21 cellular contexts compared by ENCODE assay signal in genomic region chr22:34255042-34255441, GRCh38.
DNase-seq lines count a peak whose midpoint lies in the region; ATAC-seq and TF ChIP-seq lines count a peak whose summit lies in the region.
"Had no signal": no experiment of that assay in that cellular context is flagged by ENCODE, and none has a peak within 500 bp of the region (broad histone marks: within the 10 kb centered on the region; RNA-seq: fewer than 3 reads in every experiment).

No MANE protein-coding gene starts in this region.

- H3K4me3 ChIP-seq in right cardiac atrium (ENCODE audit: low read length) (no peak overlapping the region), heart right ventricle (no peak overlapping the region), right atrium auricular region (no peak overlapping the region)
- H3K4me3 ChIP-seq: A549; BLaER1 treated with 17β-estradiol and CSF1 and Interleukin-3, amounts not matched to agents 10 nM and 100 nM; HAP-1 had no signal

- intact Hi-C loops in Right ventricle myocardium inferior (cut with DNase I) (no loop called here), right cardiac atrium (cut with DNase I) (no loop called here), heart right ventricle (cut with DNase I) (loop anchor here in 1 of 10 donors (10.0 kb wide), 1 partner anchor 60 kb away; no protein-coding TSS in a partner anchor), left ventricle myocardium superior (cut with micrococcal nuclease) (no loop called here)

- TF ChIP-seq CTCF in heart right ventricle (IDR thresholded peaks at IDR 0.05) (peak in 1 of 9 donors; percentile 8), right atrium auricular region (IDR thresholded peaks at IDR 0.05) (no peak)

- DNase-seq in Right ventricle myocardium inferior (ENCODE audit: missing footprints) (peak; percentile 68), right cardiac atrium (no peak), heart right ventricle (peak; percentile 18 to 62), right atrium auricular region (ENCODE audit: low spot score) (no peak), left ventricle myocardium superior (peak; percentile 73), 8988T (no peak)
- DNase-seq: ACHN; AML-193; BE2C; Calu3; CD4-positive, alpha-beta memory T cell; COR-L47; DMS53; DMS79 treated with DMSO at 0.1 percent for 48 hours; GF-D8; GOT3; HFFc6 had no signal

- H3K9me3 ChIP-seq in right cardiac atrium (ENCODE audit: control insufficient read depth, low read length) (no peaks in the 10 kb centered on the region), heart right ventricle (peaks cover 0 to 30% (median 10%) of the 10 kb centered on the region in 11 donors), right atrium auricular region (peaks cover 0 to 21% of the 10 kb centered on the region in 2 donors)
- H3K9me3 ChIP-seq: A549, BE2C, HAP-1 had no signal

- H3K27me3 ChIP-seq in right cardiac atrium (ENCODE audit: control insufficient read depth, insufficient read depth) (no peaks in the 10 kb centered on the region), heart right ventricle (no peaks in the 10 kb centered on the region), right atrium auricular region (no peaks in the 10 kb centered on the region)
- H3K27me3 ChIP-seq: BE2C; BLaER1 treated with 17β-estradiol and CSF1 and Interleukin-3, amounts not matched to agents 10 nM and 100 nM had no signal

- WGBS in right cardiac atrium, result 80% methylated on average over 1 of the region's 1 CpG
- WGBS in heart right ventricle, 2 donors, result 83 to 84% methylated on average over 1 of the region's 1 CpG

- H3K27ac ChIP-seq in right cardiac atrium (ENCODE audit: low read length) (no peak overlapping the region), heart right ventricle (no peak overlapping the region), right atrium auricular region (no peak overlapping the region)
- H3K27ac ChIP-seq: 22Rv1; A549; BLaER1 treated with 17β-estradiol and CSF1 and Interleukin-3, amounts not matched to agents 10 nM and 100 nM had no signal

- peak; percentile 23 for ATAC-seq in Right ventricle myocardium inferior
- no peak for ATAC-seq in right cardiac atrium
- ATAC-seq in heart right ventricle, result peak in 5 of 8 donors; percentile 8 to 73 (median 61)
- ATAC-seq in left ventricle myocardium superior, result peak; percentile 82
- ATAC-seq: A549 had no signal

- H3K36me3 ChIP-seq in heart right ventricle (no peaks in the 10 kb centered on the region), right atrium auricular region (no peaks in the 10 kb centered on the region)
- H3K36me3 ChIP-seq: BE2C; BLaER1 treated with 17β-estradiol and CSF1 and Interleukin-3, amounts not matched to agents 10 nM and 100 nM; HAP-1 had no signal

- no peaks in the 10 kb centered on the region for H3K4me1 ChIP-seq in right cardiac atrium (ENCODE audit: control insufficient read depth, insufficient read depth, low read length)
- no peaks in the 10 kb centered on the region for H3K4me1 ChIP-seq in heart right ventricle
- H3K4me1 ChIP-seq in right atrium auricular region, result no peaks in the 10 kb centered on the region
- H3K4me1 ChIP-seq: A549; BE2C; BLaER1 treated with 17β-estradiol and CSF1 and Interleukin-3, amounts not matched to agents 10 nM and 100 nM; HAP-1 had no signal

Comparison
In these comparisons a context has a peak if more than half of its experiments do, and no peak if none do; other contexts are left out.
1. ATAC-seq: peak in Right ventricle myocardium inferior (single experiment), heart right ventricle (5 of 8) and left ventricle myocardium superior (single experiment); none in right cardiac atrium (0 of 2).
2. DNase-seq: peak in Right ventricle myocardium inferior (single experiment), heart right ventricle (2 of 2) and left ventricle myocardium superior (single experiment); none in right cardiac atrium (0 of 3), right atrium auricular region (single experiment) and 8988T (single experiment).